In the genomic region with DNA sequence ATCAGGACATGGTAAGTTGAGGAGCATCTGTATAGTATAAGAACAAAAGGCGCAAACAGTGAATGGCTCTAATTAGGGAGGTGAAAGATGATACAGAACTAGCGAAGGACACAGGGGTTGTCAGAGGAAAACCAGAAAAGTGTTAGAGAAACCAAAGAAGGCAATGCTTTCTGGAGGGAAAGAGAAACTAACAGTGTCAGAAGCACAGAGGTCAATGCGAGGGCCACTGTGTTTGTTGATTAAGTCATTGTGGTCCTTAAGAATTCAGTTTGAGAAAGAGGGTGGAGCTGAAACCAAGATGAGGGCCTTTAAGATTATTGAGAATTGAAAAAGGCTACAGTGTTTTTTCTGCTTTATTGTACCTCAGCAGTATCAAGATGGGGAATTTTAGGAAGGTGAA, we compare ENCODE assay signal across 8 cellular contexts. TPM values are rescaled to one million over a fixed set of nuclear protein-coding genes. Genes with fewer than 3 reads are reported as not detected.
A peak's percentile ranks its signal among the peaks of the same experiment; 100 is the strongest.
DNase-seq lines count a peak whose midpoint lies in the region; ATAC-seq, FAIRE-seq and TF ChIP-seq lines count a peak whose summit lies in the region.

No MANE protein-coding gene starts in this region.

- H3K4me3 Mint-ChIP-seq in central memory CD8-positive, alpha-beta T cell = no peak overlapping the region

- no peaks in the 10 kb centered on the region for H3K9me3 Mint-ChIP-seq in central memory CD8-positive, alpha-beta T cell

- 80 to 86% methylated on average over 3 of the region's 3 CpGs for WGBS in transverse colon (ENCODE audit: low coverage in 1 of 2), 2 donors
- 94% methylated on average over 3 of the region's 3 CpGs for WGBS in right cardiac atrium

- H3K4me1 Mint-ChIP-seq in central memory CD8-positive, alpha-beta T cell = peaks cover 31% of the 10 kb centered on the region

- peak; percentile 20 for FAIRE-seq in GM12891 (lab: Jason Lieb, UNC)

- peak overlapping the region; percentile 88 for H3K27ac Mint-ChIP-seq in central memory CD8-positive, alpha-beta T cell (ENCODE audit: low read depth)

- no peaks in the 10 kb centered on the region for H3K9me3 ChIP-seq in effector memory CD4-positive, alpha-beta T cell (ENCODE audit: control insufficient read depth, low read length)
- no peaks in the 10 kb centered on the region for H3K9me3 ChIP-seq in transverse colon
- no peaks in the 10 kb centered on the region for H3K9me3 ChIP-seq in right cardiac atrium (ENCODE audit: control insufficient read depth, low read length)

- H3K36me3 Mint-ChIP-seq in central memory CD8-positive, alpha-beta T cell (ENCODE audit: insufficient read depth) = peaks cover 31% of the 10 kb centered on the region

- H3K27ac ChIP-seq in effector memory CD4-positive, alpha-beta T cell (ENCODE audit: insufficient read depth, low read length, poor library complexity, severe bottlenecking) = no peak overlapping the region
- H3K27ac ChIP-seq in transverse colon (no peak overlapping the region), right cardiac atrium (ENCODE audit: low read length) (no peak overlapping the region)

- H3K4me3 ChIP-seq in effector memory CD4-positive, alpha-beta T cell (ENCODE audit: insufficient read depth, low read depth, low read length, poor library complexity, severe bottlenecking) = no peak overlapping the region
- H3K4me3 ChIP-seq in transverse colon = no peak overlapping the region
- no peak overlapping the region for H3K4me3 ChIP-seq in right cardiac atrium (ENCODE audit: low read length)

- H3K27me3 Mint-ChIP-seq in central memory CD8-positive, alpha-beta T cell = no peaks in the 10 kb centered on the region

- TF ChIP-seq EP300 in transverse colon (IDR thresholded peaks at IDR 0.05; ENCODE audit: low read depth) = no peak

- intact Hi-C loops in transverse colon (cut with DNase I; ENCODE audit: low total_unique reads) = no loop called here
- intact Hi-C loops in right cardiac atrium (cut with DNase I) = no loop called here

- no peaks in the 10 kb centered on the region for H3K27me3 ChIP-seq in effector memory CD4-positive, alpha-beta T cell (replicated peaks; ENCODE audit: control insufficient read depth, insufficient read depth, low read length, poor library complexity, severe bottlenecking)
- no peaks in the 10 kb centered on the region for H3K27me3 ChIP-seq in transverse colon
- H3K27me3 ChIP-seq in right cardiac atrium (ENCODE audit: control insufficient read depth, insufficient read depth) = no peaks in the 10 kb centered on the region

- H3K4me1 ChIP-seq in effector memory CD4-positive, alpha-beta T cell (ENCODE audit: control insufficient read depth, insufficient read depth, low read length, poor library complexity, severe bottlenecking) = no peaks in the 10 kb centered on the region
- H3K4me1 ChIP-seq in transverse colon (no peaks in the 10 kb centered on the region), right cardiac atrium (ENCODE audit: control insufficient read depth, insufficient read depth, low read length) (no peaks in the 10 kb centered on the region)

- ATAC-seq in GM21367 (IDR thresholded peaks at IDR 0.05; ENCODE audit: unreplicated experiment) = peak; percentile 88
- ATAC-seq in HG03196 (IDR thresholded peaks at IDR 0.05; ENCODE audit: unreplicated experiment) = peak; percentile 86
- peak; percentile 90 for ATAC-seq in central memory CD8-positive, alpha-beta T cell (replicated peaks; ENCODE audit: extremely low read depth, poor library complexity, severe bottlenecking)
- ATAC-seq in right cardiac atrium = no peak

- DNase-seq in GM12891 (ENCODE audit: insufficient read length, low spot score) = no peak
- no peak for DNase-seq in central memory CD8-positive, alpha-beta T cell (ENCODE audit: low spot score in 2 of 2)
- no peak for DNase-seq in SIG-M5 (lab: John Stamatoyannopoulos, UW)
- no peak for DNase-seq in effector memory CD4-positive, alpha-beta T cell
- no peak for DNase-seq in transverse colon
- no peak for DNase-seq in right cardiac atrium

- TF ChIP-seq POLR2A in GM12891 (IDR thresholded peaks at IDR 0.05; ENCODE audit: low read depth, low read length) (no peak), transverse colon (IDR thresholded peaks at IDR 0.05) (no peak)

- TF ChIP-seq CTCF in transverse colon (IDR thresholded peaks at IDR 0.05) = no peak

- H3K36me3 ChIP-seq in effector memory CD4-positive, alpha-beta T cell (ENCODE audit: control insufficient read depth, insufficient read depth, low read length) = peaks cover 37% of the 10 kb centered on the region
- H3K36me3 ChIP-seq in transverse colon = peaks cover 0 to 27% (median 9%) of the 10 kb centered on the region in 4 donors

- in situ Hi-C loops in transverse colon (cut with MboI; ENCODE audit: low pct_ligation_motif_present in 1 of 4, low pct_unique_long_range_greater_than_20kb in 1 of 4, low sequenced_read_pairs in 3 of 4) = no loop called here

TF ChIP-seq in GM12891, 5 proteins besides CTCF, POLR2A, EP300 and RAD21:
- no peak for TF ChIP-seq POLR2AphosphoS5 (IDR thresholded peaks at IDR 0.05; ENCODE audit: low read depth, low read length)
- no peak for TF ChIP-seq PAX5 (IDR thresholded peaks at IDR 0.05; ENCODE audit: insufficient read depth, low read length, severe bottlenecking)
- TF ChIP-seq SPI1 (IDR thresholded peaks at IDR 0.05; ENCODE audit: low read depth, low read length) = no peak
- TF ChIP-seq POU2F2 (IDR thresholded peaks at IDR 0.05; ENCODE audit: low read depth, low read length) = no peak
- TF ChIP-seq TAF1 (IDR thresholded peaks at IDR 0.05; ENCODE audit: low read depth, low read length) = no peak

RNA-seq across cellular contexts. Expression of a gene that starts 28.8 kb away (rescaled TPM):
- 15.2 TPM for polyA plus RNA-seq in GM12891 (2012; ENCODE audit: low read depth, missing spikeins)
- total RNA-seq in transverse colon (100 to 1,000 TPM in 1 of 4 donors, 10 to 100 TPM in 3; 44.5 to 122 (median 75.0) TPM), right cardiac atrium (10 to 100 TPM; 18.3 to 22.3 (median 20.0) TPM)
- 5.9 TPM for polyA plus RNA-seq in right cardiac atrium

Comparison
In these comparisons a context has a peak if more than half of its experiments do, and no peak if none do; other contexts are left out.
1. ATAC-seq: peak in GM21367 (single experiment), HG03196 (single experiment) and central memory CD8-positive, alpha-beta T cell (single experiment); none in right cardiac atrium (0 of 2).